ENCODE assay signal across 31 cellular contexts in genomic region chr19:50290011-50290410, GRCh38.
"Had no signal": no experiment of that assay in that cellular context is flagged by ENCODE, and none has a peak within 500 bp of the region (broad histone marks: within the 10 kb centered on the region; RNA-seq: fewer than 3 reads in every experiment).

No MANE protein-coding gene starts in this region.

- H3K36me3 Mint-ChIP-seq: stimulated activated effector memory CD8-positive, alpha-beta T cell treated with anti-CD3 and anti-CD28 coated beads, Interleukin-12 subunit alpha, Interleukin-12 subunit beta, amount 100 ng/mL, for 72 hours had no signal

- H3K4me3 Mint-ChIP-seq: activated CD8-positive, alpha-beta memory T cell treated with anti-CD3 and anti-CD28 coated beads, Interleukin-2, amount 10 ng/mL, durations not matched to agents 7 days and 5 days; activated CD8-positive, alpha-beta T cell treated with anti-CD3 and anti-CD28 coated beads, Interleukin-2, amount 10 ng/mL, durations not matched to agents 7 days and 5 days; activated naive CD4-positive, alpha-beta T cell treated with anti-CD3 and anti-CD28 coated beads for 36 hours; mesothelial cell of epicardium; naive B cell; nephron progenitor cell; stimulated activated effector memory CD8-positive, alpha-beta T cell treated with anti-CD3 and anti-CD28 coated beads, Interleukin-12 subunit alpha, Interleukin-12 subunit beta, amount 100 ng/mL, for 72 hours; stimulated activated naive CD8-positive, alpha-beta T cell treated with anti-CD3 and anti-CD28 coated beads, Interleukin-15, amount 100 ng/mL, for 72 hours; T-helper 17 cell; type B pancreatic cell had no signal

- H3K36me3 ChIP-seq: breast epithelium, prostate gland, sigmoid colon, uterus had no signal

- DNase-seq: activated CD8-positive, alpha-beta memory T cell treated with anti-CD3 and anti-CD28 coated beads, Interleukin-2, amount 10 ng/mL, durations not matched to agents 7 days and 5 days; activated CD8-positive, alpha-beta T cell treated with anti-CD3 and anti-CD28 coated beads, Interleukin-2, amount 10 ng/mL, durations not matched to agents 7 days and 5 days; activated naive CD4-positive, alpha-beta T cell treated with anti-CD3 and anti-CD28 coated beads for 36 hours; activated T-cell treated with anti-CD3 and anti-CD28 coated beads, Interleukin-2, amount 50 U/mL, for 48 hours; amygdala; central memory CD4-positive, alpha-beta T cell; glutamatergic neuron; left cardiac atrium; left ventricle myocardium superior; naive B cell; nephron progenitor cell; nucleus accumbens; pancreas; retina; sigmoid colon; small intestine; stimulated activated CD4-positive, alpha-beta T cell treated with anti-CD3 and anti-CD28 coated beads, Interleukin-4, amount 100 ng/mL, for 24 hours; stimulated activated naive CD8-positive, alpha-beta T cell treated with anti-CD3 and anti-CD28 coated beads, Interleukin-15, amount 100 ng/mL, for 72 hours; substantia nigra; T-helper 17 cell; T1000; uterus had no signal

- ATAC-seq: activated CD8-positive, alpha-beta memory T cell treated with anti-CD3 and anti-CD28 coated beads, Interleukin-2, amount 10 ng/mL, durations not matched to agents 7 days and 5 days; activated CD8-positive, alpha-beta T cell treated with anti-CD3 and anti-CD28 coated beads, Interleukin-2, amount 10 ng/mL, durations not matched to agents 7 days and 5 days; left cardiac atrium; left ventricle myocardium superior; pancreas; stimulated activated effector memory CD8-positive, alpha-beta T cell treated with anti-CD3 and anti-CD28 coated beads, Interleukin-12 subunit alpha, Interleukin-12 subunit beta, amount 100 ng/mL, for 72 hours; stimulated activated naive CD8-positive, alpha-beta T cell treated with anti-CD3 and anti-CD28 coated beads, Interleukin-15, amount 100 ng/mL, for 72 hours; T-helper 17 cell had no signal

- H3K9me3 ChIP-seq: pancreas, prostate gland, uterus had no signal

- H3K4me1 ChIP-seq: breast epithelium, pancreas, prostate gland, sigmoid colon, uterus had no signal

- H3K27ac ChIP-seq: breast epithelium, epithelial cell of prostate, pancreas, prostate gland, sigmoid colon, uterus had no signal

- H3K27me3 ChIP-seq: breast epithelium, pancreas, uterus had no signal

- H3K4me3 ChIP-seq: breast epithelium, pancreas, prostate gland, sigmoid colon, uterus had no signal

- H3K27me3 Mint-ChIP-seq: activated CD8-positive, alpha-beta memory T cell treated with anti-CD3 and anti-CD28 coated beads, Interleukin-2, amount 10 ng/mL, durations not matched to agents 7 days and 5 days; type B pancreatic cell had no signal

- H3K4me1 Mint-ChIP-seq: activated CD8-positive, alpha-beta memory T cell treated with anti-CD3 and anti-CD28 coated beads, Interleukin-2, amount 10 ng/mL, durations not matched to agents 7 days and 5 days; mesothelial cell of epicardium; stimulated activated effector memory CD8-positive, alpha-beta T cell treated with anti-CD3 and anti-CD28 coated beads, Interleukin-12 subunit alpha, Interleukin-12 subunit beta, amount 100 ng/mL, for 72 hours; T-helper 17 cell had no signal

- H3K27ac Mint-ChIP-seq: activated CD8-positive, alpha-beta memory T cell treated with anti-CD3 and anti-CD28 coated beads, Interleukin-2, amount 10 ng/mL, durations not matched to agents 7 days and 5 days; activated CD8-positive, alpha-beta T cell treated with anti-CD3 and anti-CD28 coated beads, Interleukin-2, amount 10 ng/mL, durations not matched to agents 7 days and 5 days; activated naive CD4-positive, alpha-beta T cell treated with anti-CD3 and anti-CD28 coated beads for 36 hours; activated T-helper 2 cell treated with anti-CD3 and anti-CD28 coated beads, Interferon-gamma antibody, Interleukin-2, Interleukin-4, amounts not matched to agents 10 μg/mL and 5 μg/mL and 100 μg/mL, durations not matched to agents 14 hours and 24 hours and 36 hours; mesothelial cell of epicardium; nephron progenitor cell; stimulated activated effector memory CD8-positive, alpha-beta T cell treated with anti-CD3 and anti-CD28 coated beads, Interleukin-12 subunit alpha, Interleukin-12 subunit beta, amount 100 ng/mL, for 72 hours; stimulated activated naive CD8-positive, alpha-beta T cell treated with anti-CD3 and anti-CD28 coated beads, Interleukin-15, amount 100 ng/mL, for 72 hours; T-helper 17 cell; type B pancreatic cell had no signal

- FAIRE-seq: frontal cortex, keratinocyte, pancreas, small intestine had no signal
